2 cellular contexts compared by ENCODE assay signal in genomic region chr10:81520688-81521087, GRCh38.
TF ChIP-seq lines count a peak whose summit lies in the region.

No MANE protein-coding gene starts in this region.

TF ChIP-seq in HepG2, 621 proteins besides CTCF, POLR2A, EP300 and RAD21:
- TF ChIP-seq NFAT5 (CRISPR knock-in tag; IDR thresholded peaks at IDR 0.05) = no peak
- peak; percentile 72 for TF ChIP-seq MAFF (IDR thresholded peaks at IDR 0.05; ENCODE audit: low read depth, low read length)
- no peak for TF ChIP-seq CENPT (CRISPR knock-in tag; IDR thresholded peaks at IDR 0.05; ENCODE audit: low read depth)
- no peak for TF ChIP-seq PLSCR1 (CRISPR knock-in tag; IDR thresholded peaks at IDR 0.05; ENCODE audit: borderline replicate concordance)
- TF ChIP-seq NBN (conservative IDR thresholded peaks at IDR 0.05) = no peak
- TF ChIP-seq ZNF737 (CRISPR knock-in tag; IDR thresholded peaks at IDR 0.05; ENCODE audit: borderline replicate concordance) = no peak
- no peak for TF ChIP-seq ZNF775 (CRISPR knock-in tag; IDR thresholded peaks at IDR 0.05; ENCODE audit: borderline replicate concordance)
- TF ChIP-seq CBFB (CRISPR knock-in tag; IDR thresholded peaks at IDR 0.05) = no peak
- no peak for TF ChIP-seq RBM39 (IDR thresholded peaks at IDR 0.05; ENCODE audit: low read depth, low read length, poor library complexity, severe bottlenecking)
- no peak for TF ChIP-seq GPBP1L1 (CRISPR knock-in tag; IDR thresholded peaks at IDR 0.05)
- no peak for TF ChIP-seq ATAD3A (CRISPR knock-in tag; IDR thresholded peaks at IDR 0.05)
- peak in 1 of 2 experiments; percentile 78; a peak in 3 of 4 replicates for TF ChIP-seq MAFK (conservative IDR thresholded peaks at IDR 0.05 in 1 of 2, IDR thresholded peaks at IDR 0.05 in 1 of 2; ENCODE audit: low read length in 2 of 2)
- no peak for TF ChIP-seq SNAPC4 (CRISPR knock-in tag; IDR thresholded peaks at IDR 0.05)

TF ChIP-seq in K562, 482 proteins besides CTCF, POLR2A, EP300 and RAD21 (continued from another document):
- TF ChIP-seq ARID3B (CRISPR knock-in tag; IDR thresholded peaks at IDR 0.05; ENCODE audit: borderline replicate concordance) (no peak), MAFK (IDR thresholded peaks at IDR 0.05; ENCODE audit: low read length) (peak; percentile 37; the same call in 1 of the 2 replicates), ZNF280B (CRISPR knock-in tag; IDR thresholded peaks at IDR 0.05) (no peak), MAFG (tag; conservative IDR thresholded peaks at IDR 0.05) (peak; percentile 38)
